In genomic region chr1:12594490-12594889, GRCh38 we compare ENCODE assay signal across 9 cellular contexts. TPM values are rescaled to one million over a fixed set of nuclear protein-coding genes. Genes with fewer than 3 reads are reported as not detected.
DNase-seq lines count a peak whose midpoint lies in the region; ATAC-seq and TF ChIP-seq lines count a peak whose summit lies in the region.
"Had no signal": no experiment of that assay in that cellular context is flagged by ENCODE, and none has a peak within 500 bp of the region (broad histone marks: within the 10 kb centered on the region; RNA-seq: fewer than 3 reads in every experiment).

No MANE protein-coding gene starts in this region.

- DNase-seq in T-helper 17 cell (no peak), sigmoid colon (no peak), NCI-H345 (lab: John Stamatoyannopoulos, UW) (no peak), midbrain (lab: John Stamatoyannopoulos, UW) (no peak), HPDE6-E6E7 (ENCODE audit: extremely low spot score) (no peak)
- DNase-seq in stimulated activated naive CD4-positive, alpha-beta T cell treated with Interleukin-2 at 50 U/mL for 16 hours (lab: John Stamatoyannopoulos, UW) = no peak

- WGBS in gastroesophageal sphincter (ENCODE audit: low coverage in 1 of 2), 2 donors = 75 to 90% methylated on average over 5 to 6 of the region's 6 CpGs
- 90% methylated on average over 6 of the region's 6 CpGs for WGBS in sigmoid colon, 2 donors

- H3K27ac Mint-ChIP-seq in T-helper 17 cell = peak overlapping the region; percentile 78

- H3K27me3 Mint-ChIP-seq in T-helper 17 cell = no peaks in the 10 kb centered on the region

- peaks cover 31% of the 10 kb centered on the region for H3K4me1 Mint-ChIP-seq in T-helper 17 cell

- intact Hi-C loops in sigmoid colon (cut with DNase I) = loop anchor here (5.0 kb wide), 1 partner anchor 37 kb away; no protein-coding TSS in a partner anchor

- TF ChIP-seq EP300 in gastroesophageal sphincter (IDR thresholded peaks at IDR 0.05) (no peak), sigmoid colon (IDR thresholded peaks at IDR 0.05) (no peak)

- H3K36me3 Mint-ChIP-seq in T-helper 17 cell (ENCODE audit: low read depth) = peaks cover 7% of the 10 kb centered on the region

- peak overlapping the region; percentile 90 to 95 (median 92) for H3K27ac ChIP-seq in gastroesophageal sphincter
- peak overlapping the region; percentile 90 to 99 (median 94) for H3K27ac ChIP-seq in sigmoid colon

- peak overlapping the region; percentile 79 for H3K4me3 Mint-ChIP-seq in T-helper 17 cell

- H3K36me3 ChIP-seq in ES-I3 (ENCODE audit: insufficient read depth, low read length) = no peaks in the 10 kb centered on the region; the same call in 1 of the 2 replicates
- peaks cover 0 to 8% of the 10 kb centered on the region in 2 donors for H3K36me3 ChIP-seq in gastroesophageal sphincter
- no peaks in the 10 kb centered on the region for H3K36me3 ChIP-seq in sigmoid colon

- H3K9ac ChIP-seq in ES-I3 (ENCODE audit: low read depth, low read length) = peak overlapping the region; percentile 58; the same call in 1 of the 2 replicates

- peak overlapping the region in 1 of 2 donors; percentile 47 for H3K4me3 ChIP-seq in gastroesophageal sphincter
- peak overlapping the region in 2 of 4 donors; percentile 46 to 47 for H3K4me3 ChIP-seq in sigmoid colon

- H3K4me1 ChIP-seq in ES-I3 (ENCODE audit: insufficient read depth, low read length) (peaks cover 12% of the 10 kb centered on the region; the same call in 1 of the 2 replicates), gastroesophageal sphincter (peaks cover 5 to 100% (median 86%) of the 10 kb centered on the region in 3 donors), sigmoid colon (peaks cover 0 to 100% (median 94%) of the 10 kb centered on the region in 4 donors)

- no peak for ATAC-seq in T-helper 17 cell
- ATAC-seq in gastroesophageal sphincter = no peak

- TF ChIP-seq CTCF in gastroesophageal sphincter (IDR thresholded peaks at IDR 0.05) (peak in 1 of 4 experiments; percentile 16), sigmoid colon (IDR thresholded peaks at IDR 0.05) (no peak)

- H3K9me3 ChIP-seq in ES-I3 (ENCODE audit: control insufficient read depth, insufficient read depth, low read length) = no peaks in the 10 kb centered on the region
- no peaks in the 10 kb centered on the region for H3K9me3 ChIP-seq in T-helper 17 cell (ENCODE audit: control insufficient read depth, low read length, poor library complexity, severe bottlenecking)
- no peaks in the 10 kb centered on the region for H3K9me3 ChIP-seq in gastroesophageal sphincter
- H3K9me3 ChIP-seq in sigmoid colon = no peaks in the 10 kb centered on the region

- no peak for TF ChIP-seq POLR2A in gastroesophageal sphincter (IDR thresholded peaks at IDR 0.05)
- TF ChIP-seq POLR2A in sigmoid colon (IDR thresholded peaks at IDR 0.05) = no peak

- H3K27me3 ChIP-seq in gastroesophageal sphincter = no peaks in the 10 kb centered on the region
- H3K27me3 ChIP-seq in sigmoid colon = no peaks in the 10 kb centered on the region

RNA-seq across cellular contexts. Expression of gene DHRS3, which starts 23.5 kb away (rescaled TPM):
- total RNA-seq in T-helper 17 cell (10 to 100 TPM; 31.0 to 38.3 TPM), gastroesophageal sphincter (100 to 1,000 TPM; 115 to 211 (median 186) TPM), sigmoid colon (100 to 1,000 TPM in 1 of 4 donors, 10 to 100 TPM in 3; 47.1 to 102 (median 73.1) TPM)
- polyA plus RNA-seq in sigmoid colon = 10 to 100 TPM; 34.8 to 47.9 (median 36.5) TPM

RNA-seq across cellular contexts. Expression of gene AADACL4, which starts 49.4 kb away (rescaled TPM):
- total RNA-seq in T-helper 17 cell (not detected), gastroesophageal sphincter (not detected), sigmoid colon (not detected)
- under 1 TPM in 1 of 3 donors, not detected in 2; 0.04 TPM for polyA plus RNA-seq in sigmoid colon
- total RNA-seq: glomerular endothelial cell had no signal
